19 cellular contexts compared by ENCODE assay signal in genomic region chr2:218393750-218394290, GRCh38. TPM values are rescaled to one million over a fixed set of nuclear protein-coding genes. Genes with fewer than 3 reads are reported as not detected.
DNase-seq lines count a peak whose midpoint lies in the region; ATAC-seq and TF ChIP-seq lines count a peak whose summit lies in the region.
"Had no signal": no experiment of that assay in that cellular context is flagged by ENCODE, and none has a peak within 500 bp of the region (broad histone marks: within the 10 kb centered on the region; RNA-seq: fewer than 3 reads in every experiment).

No MANE protein-coding gene starts in this region.

- CTCF ChIA-PET in RWPE1 (lab: Yijun Ruan, JAX): interaction anchor here (0.6 to 1.4 kb wide), 2 partner anchors 11 to 72 kb away, joined by 4 read pairs; no protein-coding TSS in a partner anchor
- CTCF ChIA-PET in GM10248 (lab: Yijun Ruan, JAX): interaction anchor here (0.9 to 6.4 kb wide), 10 partner anchors 8 to 504 kb away, joined by 3 to 59 read pairs (median 6); partner anchors contain the start of genes AAMP, CATIP, PNKD and TMBIM1

- no peak for DNase-seq in CD14-positive monocyte (ENCODE audit: low spot score)
- peak; percentile 71 for DNase-seq in GDM1 (lab: John Stamatoyannopoulos, UW)
- no peak for DNase-seq in RWPE1 (ENCODE audit: low spot score)
- DNase-seq in left lung: peak; percentile 58 to 73
- DNase-seq in NCI-H2081 treated with DMSO at 0.1 percent for 48 hours (lab: John Stamatoyannopoulos, UW): no peak
- no peak for DNase-seq in GM10248 (ENCODE audit: extremely low spot score)
- DNase-seq in glomerular visceral epithelial cell (ENCODE audit: extremely low spot score): no peak
- DNase-seq in stimulated activated naive CD4-positive, alpha-beta T cell treated with Interleukin-2 at 50 U/mL for 16 hours (lab: John Stamatoyannopoulos, UW): no peak
- DNase-seq: activated CD4-positive, alpha-beta T cell treated with anti-CD3 and anti-CD28 coated beads, Interleukin-2, amount 50 U/mL, for 1 hour; head of caudate nucleus; left ventricle myocardium inferior; NCI-H187 treated with DMSO at 0.1 percent for 48 hours; NCI-H82 had no signal

- peak overlapping the region; percentile 86 to 97 (median 90) for H3K27ac Mint-ChIP-seq in CD14-positive monocyte

- intact Hi-C loops in CD14-positive monocyte (cut with micrococcal nuclease) (loop anchor here in 1 of 2 donors (10.0 kb wide), 1 partner anchor 171 kb away; the partner anchor contains the start of genes CNOT9 and USP37), left lung (cut with DNase I) (loop anchor here in 1 of 2 donors (10.0 kb wide), 1 partner anchor 119 kb away; the partner anchor contains the start of genes AAMP and PNKD)

- peak overlapping the region; percentile 99 for H3K27ac ChIP-seq in RWPE1
- H3K27ac ChIP-seq in left lung: peak overlapping the region in 1 of 2 donors; percentile 99
- H3K27ac ChIP-seq: epithelial cell of prostate, left ventricle myocardium inferior, SK-N-MC had no signal

- H3K9me3 ChIP-seq in left lung: no peaks in the 10 kb centered on the region
- H3K9me3 ChIP-seq: left ventricle myocardium inferior had no signal

- no peak for ATAC-seq in left lung

- peaks cover 0 to 5% (median 0%) of the 10 kb centered on the region in 7 donors for H3K9me3 Mint-ChIP-seq in CD14-positive monocyte
- H3K9me3 Mint-ChIP-seq: neural crest cell had no signal

- H3K36me3 ChIP-seq in left lung: peaks cover 0 to 59% of the 10 kb centered on the region in 2 donors
- H3K36me3 ChIP-seq: left ventricle myocardium inferior had no signal

- peaks cover 12 to 81% of the 10 kb centered on the region in 2 donors for H3K4me1 ChIP-seq in left lung

- peaks cover 73% of the 10 kb centered on the region for H3K4me1 Mint-ChIP-seq in CD14-positive monocyte

- peaks cover 0 to 7% (median 0%) of the 10 kb centered on the region in 3 donors for H3K27me3 Mint-ChIP-seq in CD14-positive monocyte (ENCODE audit: low read depth in 3 of 3)

- H3K36me3 Mint-ChIP-seq in CD14-positive monocyte: peaks cover 59 to 65% of the 10 kb centered on the region in 2 donors

- POLR2A ChIA-PET in RWPE1 (lab: Yijun Ruan, JAX; ENCODE audit: low non-redundant PET): no interaction called here
- POLR2A ChIA-PET in GM10248 (lab: Yijun Ruan, JAX): interaction anchor here (0.7 kb wide), 1 partner anchor 20 kb away, joined by 3 read pairs; no protein-coding TSS in a partner anchor

- no peak overlapping the region for H3K4me3 Mint-ChIP-seq in CD14-positive monocyte
- H3K4me3 Mint-ChIP-seq: neural crest cell had no signal

- TF ChIP-seq CTCF in CD14-positive monocyte (IDR thresholded peaks at IDR 0.05): no peak
- TF ChIP-seq CTCF in RWPE1 (conservative IDR thresholded peaks at IDR 0.05; ENCODE audit: low read depth): no peak
- TF ChIP-seq CTCF in left lung (IDR thresholded peaks at IDR 0.05): no peak
- no peak for TF ChIP-seq CTCF in GM10248 (IDR thresholded peaks at IDR 0.05; ENCODE audit: control extremely low read depth, extremely low read depth, low read depth, missing control alignments)

- no peak overlapping the region for H3K4me3 ChIP-seq in left lung
- H3K4me3 ChIP-seq: left ventricle myocardium inferior, SK-N-MC had no signal

- no peaks in the 10 kb centered on the region for H3K27me3 ChIP-seq in left lung

RNA-seq across cellular contexts. Expression of gene CTDSP1, which starts 5.8 kb away (rescaled TPM):
- polyA plus RNA-seq in CD14-positive monocyte: 10 to 100 TPM; 46.4 to 49.9 TPM
- total RNA-seq in left lung: 100 to 1,000 TPM; 122 to 147 TPM

RNA-seq across cellular contexts. Expression of gene SLC11A1, which starts 11.7 kb away (rescaled TPM):
- polyA plus RNA-seq in CD14-positive monocyte: 100 to 1,000 TPM; 184 to 352 TPM
- total RNA-seq in left lung: 100 to 1,000 TPM in 1 of 2 donors, 10 to 100 TPM in 1; 98.2 to 194 TPM

RNA-seq across cellular contexts. Expression of gene VIL1, which starts 25.1 kb away (rescaled TPM):
- not detected for polyA plus RNA-seq in CD14-positive monocyte
- under 1 TPM in 1 of 2 donors, not detected in 1; 0.29 TPM for total RNA-seq in left lung
- total RNA-seq: bronchial epithelial cell, left ventricle myocardium inferior, neural crest cell, skeletal muscle tissue, subcutaneous adipose tissue had no signal

RNA-seq across cellular contexts. Expression of gene CATIP, which starts 37.2 kb away (rescaled TPM):
- 1 to 10 TPM; 2.9 to 5.5 TPM for polyA plus RNA-seq in CD14-positive monocyte
- total RNA-seq in left lung: 1 to 10 TPM in 1 of 2 donors, under 1 TPM in 1; 0.55 to 3.3 TPM
- total RNA-seq: bronchial epithelial cell, left ventricle myocardium inferior, neural crest cell, skeletal muscle tissue, subcutaneous adipose tissue had no signal

Comparison
In these comparisons a context has a peak if more than half of its experiments do, and no peak if none do; other contexts are left out.
1. DNase-seq: peak in GDM1 (single experiment) and left lung (2 of 2); none in CD14-positive monocyte (single experiment), RWPE1 (single experiment), NCI-H2081 treated with DMSO at 0.1 percent for 48 hours (single experiment), GM10248 (single experiment), glomerular visceral epithelial cell (single experiment) and stimulated activated naive CD4-positive, alpha-beta T cell treated with Interleukin-2 at 50 U/mL for 16 hours (single experiment).